ENCODE assay signal across 21 cellular contexts in the genomic region with DNA sequence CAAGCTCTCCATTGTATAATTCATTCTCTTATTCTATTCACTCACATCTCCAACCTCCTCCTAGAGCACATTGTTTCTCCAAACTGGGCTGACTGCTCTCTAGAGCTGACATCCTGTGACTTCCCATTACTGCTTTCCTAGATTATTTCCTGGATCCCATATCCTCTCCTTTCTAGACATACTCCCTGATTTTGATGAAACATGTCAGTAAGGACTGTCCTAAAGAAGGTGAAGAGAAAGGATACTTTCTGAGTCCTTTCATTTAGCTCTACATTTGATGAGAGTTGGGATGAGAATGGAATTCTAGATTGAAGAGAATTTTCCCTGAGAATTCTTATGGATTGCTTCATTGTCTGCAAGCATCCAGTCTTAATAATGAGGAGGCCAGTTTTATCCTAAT.
A peak's percentile ranks its signal among the peaks of the same experiment; 100 is the strongest.
DNase-seq lines count a peak whose midpoint lies in the region; ATAC-seq, FAIRE-seq and TF ChIP-seq lines count a peak whose summit lies in the region.
"Had no signal": no experiment of that assay in that cellular context is flagged by ENCODE, and none has a peak within 500 bp of the region (broad histone marks: within the 10 kb centered on the region; RNA-seq: fewer than 3 reads in every experiment).

No MANE protein-coding gene starts in this region.

- TF ChIP-seq RAD21 in A549 (conservative IDR thresholded peaks at IDR 0.05 in 1 of 2, IDR thresholded peaks at IDR 0.05 in 1 of 2) = no peak

- FAIRE-seq in A549 (lab: Jason Lieb, UNC) = peak; percentile 43
- FAIRE-seq: GM12878, H1, HepG2 had no signal

- TF ChIP-seq CTCF in A549 (IDR thresholded peaks at IDR 0.05) (no peak), HEK293 (tag by site-specific recombination; IDR thresholded peaks at IDR 0.05) (no peak), chondrocyte (IDR thresholded peaks at IDR 0.05) (no peak)

- ATAC-seq in A549 (no peak), GM18873 (IDR thresholded peaks at IDR 0.05; ENCODE audit: low FRiP score, unreplicated experiment) (no peak)
- ATAC-seq: GM12878, HepG2 had no signal

- TF ChIP-seq POLR2A in A549 (IDR thresholded peaks at IDR 0.05; ENCODE audit: low read length) = no peak

- TF ChIP-seq EP300 in A549 (IDR thresholded peaks at IDR 0.05) = no peak

- no peaks in the 10 kb centered on the region for H3K36me3 ChIP-seq in HEK293 (ENCODE audit: control insufficient read depth in 2 of 2, insufficient read depth in 1 of 2, low read length in 2 of 2)
- H3K36me3 ChIP-seq: BE2C had no signal

- H3K27ac ChIP-seq in A549 (no peak overlapping the region), HEK293 (ENCODE audit: extremely low read depth, low read depth, low read length) (no peak overlapping the region)

- no peak overlapping the region for H3K4me2 ChIP-seq in A549

- peaks cover 16% of the 10 kb centered on the region for H3K4me1 Mint-ChIP-seq in chondrocyte (ENCODE audit: low read depth)
- peaks cover 22 to 32% of the 10 kb centered on the region in 2 donors for H3K4me1 Mint-ChIP-seq in immature natural killer cell

- H3K27me3 Mint-ChIP-seq in chondrocyte (ENCODE audit: low read depth) = no peaks in the 10 kb centered on the region
- H3K27me3 Mint-ChIP-seq in immature natural killer cell (ENCODE audit: low read depth in 3 of 3) = peaks cover 0 to 8% (median 0%) of the 10 kb centered on the region in 3 donors
- H3K27me3 Mint-ChIP-seq: CD4-positive, CD25-positive, alpha-beta regulatory T cell had no signal

- H3K4me1 ChIP-seq in A549 (peaks cover 19% of the 10 kb centered on the region), HEK293 (ENCODE audit: control insufficient read depth, insufficient read depth, low read length) (peaks cover 5% of the 10 kb centered on the region; the same call in 1 of the 2 replicates)
- H3K4me1 ChIP-seq: BE2C had no signal

- DNase-seq in A549 (ENCODE audit: low read depth in 1 of 2, low spot score in 1 of 2) (no peak), chondrocyte (ENCODE audit: low spot score) (no peak), pons (ENCODE audit: low spot score) (peak; percentile 4), immature natural killer cell (no peak), GOT3 (lab: John Stamatoyannopoulos, UW) (no peak)
- DNase-seq: ACHN; BE2C; C1 segment of cervical spinal cord; CD4-positive, CD25-positive, alpha-beta regulatory T cell; CD8-positive, alpha-beta memory T cell; COR-L47; DMS 273 treated with DMSO at 0.1 percent for 48 hours; DMS53; DND-41; EL; H9 had no signal

- H3K9me3 ChIP-seq in A549 (no peaks in the 10 kb centered on the region), HEK293 (ENCODE audit: control insufficient read depth, insufficient read depth, low read depth, low read length) (no peaks in the 10 kb centered on the region)
- H3K9me3 ChIP-seq: BE2C had no signal

- POLR2A ChIA-PET in A549 (lab: Yijun Ruan, JAX) (no interaction called here), HEK293 (lab: Yijun Ruan, JAX) (no interaction called here)

- CTCF ChIA-PET in A549 (lab: Yijun Ruan, JAX) (interaction anchor here (0.9 to 1.2 kb wide), 2 partner anchors 24 to 65 kb away, joined by 3 to 4 read pairs; no protein-coding TSS in a partner anchor), HEK293 (lab: Yijun Ruan, JAX) (no interaction called here)

- H3K4me3 Mint-ChIP-seq in chondrocyte (ENCODE audit: unreplicated experiment) = no peak overlapping the region
- no peak overlapping the region for H3K4me3 Mint-ChIP-seq in immature natural killer cell
- H3K4me3 Mint-ChIP-seq: CD4-positive, CD25-positive, alpha-beta regulatory T cell; CD8-positive, alpha-beta memory T cell; H9 had no signal

- H3K36me3 Mint-ChIP-seq in chondrocyte (ENCODE audit: low read depth) (no peaks in the 10 kb centered on the region), immature natural killer cell (no peaks in the 10 kb centered on the region)
- H3K36me3 Mint-ChIP-seq: CD4-positive, CD25-positive, alpha-beta regulatory T cell; CD8-positive, alpha-beta memory T cell had no signal

- H3K4me3 ChIP-seq in A549 = no peak overlapping the region
- H3K4me3 ChIP-seq in HEK293 (ENCODE audit: low read depth, low read length) = no peak overlapping the region
- H3K4me3 ChIP-seq: GM12878 had no signal

- no peaks in the 10 kb centered on the region for H3K9me3 Mint-ChIP-seq in chondrocyte (ENCODE audit: low read depth)
- no peaks in the 10 kb centered on the region for H3K9me3 Mint-ChIP-seq in immature natural killer cell

- H3K27ac Mint-ChIP-seq in chondrocyte (ENCODE audit: unreplicated experiment) = peak overlapping the region; percentile 13
- H3K27ac Mint-ChIP-seq in immature natural killer cell = peak overlapping the region in 2 of 6 donors; percentile 2 to 9

TF ChIP-seq in A549, 52 proteins besides CTCF, POLR2A, EP300 and RAD21 (continues in another document):
- TF ChIP-seq FOSB (CRISPR knock-in tag; IDR thresholded peaks at IDR 0.05) (no peak), ZNF302 (CRISPR knock-in tag; IDR thresholded peaks at IDR 0.05) (no peak), ZFP36 (IDR thresholded peaks at IDR 0.05; ENCODE audit: borderline replicate concordance, partially characterized antibody) (no peak), NR3C1 (IDR thresholded peaks at IDR 0.05) (no peak), EHMT2 (IDR thresholded peaks at IDR 0.05; ENCODE audit: low read depth) (no peak), HOXA7 (CRISPR knock-in tag; IDR thresholded peaks at IDR 0.05) (no peak), NFE2L2 (conservative IDR thresholded peaks at IDR 0.05; ENCODE audit: low read length) (no peak), KDM1A (IDR thresholded peaks at IDR 0.05; ENCODE audit: low read depth) (no peak), PHF8 (IDR thresholded peaks at IDR 0.05; ENCODE audit: borderline replicate concordance, low read depth) (no peak), KDM5A (IDR thresholded peaks at IDR 0.05) (no peak), CBX2 (IDR thresholded peaks at IDR 0.05; ENCODE audit: borderline replicate concordance, low read depth) (no peak), GATA3 (IDR thresholded peaks at IDR 0.05; ENCODE audit: borderline replicate concordance) (no peak)

TF ChIP-seq in HEK293, 187 proteins besides CTCF, POLR2A, EP300 and RAD21:
- TF ChIP-seq, protein P1, sequence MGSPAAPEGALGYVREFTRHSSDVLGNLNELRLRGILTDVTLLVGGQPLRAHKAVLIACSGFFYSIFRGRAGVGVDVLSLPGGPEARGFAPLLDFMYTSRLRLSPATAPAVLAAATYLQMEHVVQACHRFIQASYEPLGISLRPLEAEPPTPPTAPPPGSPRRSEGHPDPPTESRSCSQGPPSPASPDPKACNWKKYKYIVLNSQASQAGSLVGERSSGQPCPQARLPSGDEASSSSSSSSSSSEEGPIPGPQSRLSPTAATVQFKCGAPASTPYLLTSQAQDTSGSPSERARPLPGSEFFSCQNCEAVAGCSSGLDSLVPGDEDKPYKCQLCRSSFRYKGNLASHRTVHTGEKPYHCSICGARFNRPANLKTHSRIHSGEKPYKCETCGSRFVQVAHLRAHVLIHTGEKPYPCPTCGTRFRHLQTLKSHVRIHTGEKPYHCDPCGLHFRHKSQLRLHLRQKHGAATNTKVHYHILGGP (tag by site-specific recombination; IDR thresholded peaks at IDR 0.05) = peak; percentile 67; the same call in 1 of the 2 replicates
- TF ChIP-seq PRDM1 (tag by site-specific recombination; IDR thresholded peaks at IDR 0.05) (peak; percentile 82), ZNF837 (tag by site-specific recombination; IDR thresholded peaks at IDR 0.05) (no peak), TRIM28 (IDR thresholded peaks at IDR 0.05; ENCODE audit: borderline replicate concordance, low read length) (no peak)
